In the genomic region with DNA sequence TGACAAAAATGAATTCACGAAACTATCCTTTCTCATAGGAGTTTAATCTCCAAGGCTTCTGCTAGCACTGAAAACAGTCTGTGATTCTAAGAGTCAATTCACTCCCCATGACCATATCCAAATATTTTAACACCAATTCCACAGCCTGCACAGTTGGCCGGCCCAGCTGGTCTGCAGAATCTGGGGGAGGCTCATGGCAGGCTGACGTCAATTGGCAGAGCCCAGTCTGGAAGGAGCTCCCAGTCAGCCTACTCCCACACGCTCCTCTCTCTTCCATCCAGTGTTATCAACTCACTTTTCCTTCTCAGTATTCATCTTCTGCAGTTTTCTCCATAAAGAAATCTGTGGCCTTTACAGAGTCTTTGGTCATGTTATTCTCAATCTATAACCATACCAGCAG, we compare ENCODE assay signal across 20 cellular contexts.
DNase-seq lines count a peak whose midpoint lies in the region; ATAC-seq and TF ChIP-seq lines count a peak whose summit lies in the region.
"Had no signal": no experiment of that assay in that cellular context is flagged by ENCODE, and none has a peak within 500 bp of the region (broad histone marks: within the 10 kb centered on the region; RNA-seq: fewer than 3 reads in every experiment).

No MANE protein-coding gene starts in this region.

- ATAC-seq in activated naive CD8-positive, alpha-beta T cell treated with anti-CD3 and anti-CD28 coated beads, Interleukin-2, amount 50 U/mL, for 24 hours, result no peak
- ATAC-seq: CD8-positive, alpha-beta T cell; naive thymus-derived CD4-positive, alpha-beta T cell had no signal

- no peak overlapping the region for H3K4me3 Mint-ChIP-seq in HFFc6
- H3K4me3 Mint-ChIP-seq in activated naive CD8-positive, alpha-beta T cell treated with anti-CD3 and anti-CD28 coated beads, Interleukin-2, amount 50 U/mL, for 24 hours, result no peak overlapping the region
- H3K4me3 Mint-ChIP-seq: activated CD4-positive, alpha-beta T cell treated with anti-CD3 and anti-CD28 coated beads, Interleukin-2, amount 10 ng/mL, durations not matched to agents 7 days and 5 days; activated naive CD8-positive, alpha-beta T cell treated with anti-CD3 and anti-CD28 coated beads, Interleukin-2, amount 10 ng/mL, durations not matched to agents 7 days and 5 days; activated T-cell treated with anti-CD3 and anti-CD28 coated beads, Interleukin-2, amount 50 U/mL, for 24 hours; CD8-positive, alpha-beta T cell; naive thymus-derived CD4-positive, alpha-beta T cell had no signal

- peaks cover 26% of the 10 kb centered on the region for H3K9me3 ChIP-seq in left ventricle myocardium inferior (replicated peaks)
- H3K9me3 ChIP-seq in ovary, result no peaks in the 10 kb centered on the region

- no peak for TF ChIP-seq EP300 in ovary (IDR thresholded peaks at IDR 0.05)

- H3K4me1 Mint-ChIP-seq in HFFc6 (ENCODE audit: low read depth), result no peaks in the 10 kb centered on the region; the same call in 1 of the 2 replicates
- H3K4me1 Mint-ChIP-seq in activated naive CD8-positive, alpha-beta T cell treated with anti-CD3 and anti-CD28 coated beads, Interleukin-2, amount 50 U/mL, for 24 hours, result no peaks in the 10 kb centered on the region
- H3K4me1 Mint-ChIP-seq: activated CD4-positive, alpha-beta T cell treated with anti-CD3 and anti-CD28 coated beads, Interleukin-2, amount 10 ng/mL, durations not matched to agents 7 days and 5 days; activated naive CD8-positive, alpha-beta T cell treated with anti-CD3 and anti-CD28 coated beads, Interleukin-2, amount 10 ng/mL, durations not matched to agents 7 days and 5 days; naive thymus-derived CD4-positive, alpha-beta T cell had no signal

- H3K27me3 ChIP-seq in left ventricle myocardium inferior (ENCODE audit: low read depth) (peaks cover 24% of the 10 kb centered on the region), ovary (no peaks in the 10 kb centered on the region)
- H3K27me3 ChIP-seq: hepatocyte, tibial artery had no signal

- H3K27ac Mint-ChIP-seq in HFFc6, result no peak overlapping the region
- no peak overlapping the region for H3K27ac Mint-ChIP-seq in activated naive CD8-positive, alpha-beta T cell treated with anti-CD3 and anti-CD28 coated beads, Interleukin-2, amount 50 U/mL, for 24 hours
- H3K27ac Mint-ChIP-seq: activated CD4-positive, alpha-beta T cell treated with anti-CD3 and anti-CD28 coated beads, Interleukin-2, amount 10 ng/mL, durations not matched to agents 7 days and 5 days; activated naive CD8-positive, alpha-beta T cell treated with anti-CD3 and anti-CD28 coated beads, Interleukin-2, amount 10 ng/mL, durations not matched to agents 7 days and 5 days; activated T-cell treated with anti-CD3 and anti-CD28 coated beads, Interleukin-2, amount 50 U/mL, for 24 hours; CD8-positive, alpha-beta T cell; naive thymus-derived CD4-positive, alpha-beta T cell had no signal

- H3K27ac ChIP-seq in left ventricle myocardium inferior (replicated peaks) (peak overlapping the region; percentile 54), ovary (peak overlapping the region in 1 of 2 donors; percentile 67)
- H3K27ac ChIP-seq: hepatocyte, tibial artery had no signal

- peaks cover 5% of the 10 kb centered on the region for H3K4me1 ChIP-seq in left ventricle myocardium inferior
- peaks cover 2% of the 10 kb centered on the region for H3K4me1 ChIP-seq in ovary (ENCODE audit: insufficient read depth)
- H3K4me1 ChIP-seq: tibial artery had no signal

- peaks cover 5% of the 10 kb centered on the region for H3K36me3 Mint-ChIP-seq in HFFc6 (ENCODE audit: low read depth)
- no peaks in the 10 kb centered on the region for H3K36me3 Mint-ChIP-seq in activated naive CD8-positive, alpha-beta T cell treated with anti-CD3 and anti-CD28 coated beads, Interleukin-2, amount 50 U/mL, for 24 hours (ENCODE audit: low read depth)
- H3K36me3 Mint-ChIP-seq: activated naive CD8-positive, alpha-beta T cell treated with anti-CD3 and anti-CD28 coated beads, Interleukin-2, amount 10 ng/mL, durations not matched to agents 7 days and 5 days; CD8-positive, alpha-beta T cell had no signal

- TF ChIP-seq POLR2A in ovary (IDR thresholded peaks at IDR 0.05), result no peak

- intact Hi-C loops in left ventricle myocardium inferior (cut with micrococcal nuclease) (no loop called here), ovary (cut with DNase I) (loop anchor here in 1 of 4 donors (5.0 kb wide), 2 partner anchors 49 to 69 kb away; no protein-coding TSS in a partner anchor)

- H3K4me3 ChIP-seq in cardiac fibroblast (replicated peaks in 1 of 2; ENCODE audit: low read depth in 2 of 2, low read length in 2 of 2), result no peak overlapping the region
- no peak overlapping the region for H3K4me3 ChIP-seq in left ventricle myocardium inferior
- H3K4me3 ChIP-seq in ovary, result no peak overlapping the region
- H3K4me3 ChIP-seq: hepatocyte, tibial artery had no signal

- peaks cover 50% of the 10 kb centered on the region for H3K9me3 Mint-ChIP-seq in HFFc6
- H3K9me3 Mint-ChIP-seq in activated naive CD8-positive, alpha-beta T cell treated with anti-CD3 and anti-CD28 coated beads, Interleukin-2, amount 50 U/mL, for 24 hours, result peaks cover 38% of the 10 kb centered on the region

- TF ChIP-seq CTCF in cardiac fibroblast (IDR thresholded peaks at IDR 0.05; ENCODE audit: low read depth, low read length) (no peak), left ventricle myocardium inferior (IDR thresholded peaks at IDR 0.05; ENCODE audit: borderline replicate concordance) (no peak), ovary (IDR thresholded peaks at IDR 0.05) (no peak), HFFc6 (IDR thresholded peaks at IDR 0.05) (no peak)

- peaks cover 2% of the 10 kb centered on the region; the same call in 1 of the 2 replicates for H3K27me3 Mint-ChIP-seq in HFFc6 (ENCODE audit: insufficient read depth)
- H3K27me3 Mint-ChIP-seq in activated naive CD8-positive, alpha-beta T cell treated with anti-CD3 and anti-CD28 coated beads, Interleukin-2, amount 50 U/mL, for 24 hours, result peaks cover 25% of the 10 kb centered on the region
- H3K27me3 Mint-ChIP-seq: activated naive CD8-positive, alpha-beta T cell treated with anti-CD3 and anti-CD28 coated beads, Interleukin-2, amount 10 ng/mL, durations not matched to agents 7 days and 5 days had no signal

- DNase-seq in AG08396 (ENCODE audit: low spot score) (peak; percentile 22), cardiac fibroblast (ENCODE audit: low read depth in 2 of 2) (peak; percentile 66 to 91), left ventricle myocardium inferior (peak; percentile 68), ovary (peak; percentile 88 to 92 (median 91)), T1000 (lab: John Stamatoyannopoulos, UW) (no peak), HFFc6 (no peak), NCI-H2171 treated with DMSO at 0.1 percent for 48 hours (lab: John Stamatoyannopoulos, UW) (no peak)
- no peak for DNase-seq in activated naive CD8-positive, alpha-beta T cell treated with anti-CD3 and anti-CD28 coated beads, Interleukin-2, amount 50 U/mL, for 24 hours
- DNase-seq: activated CD4-positive, alpha-beta T cell treated with anti-CD3 and anti-CD28 coated beads, Interleukin-2, amount 10 ng/mL, durations not matched to agents 7 days and 5 days; activated naive CD8-positive, alpha-beta T cell treated with anti-CD3 and anti-CD28 coated beads, Interleukin-2, amount 10 ng/mL, durations not matched to agents 7 days and 5 days; activated T-cell treated with anti-CD3 and anti-CD28 coated beads, Interleukin-2, amount 50 U/mL, for 24 hours; CD8-positive, alpha-beta T cell; naive thymus-derived CD4-positive, alpha-beta T cell; NCI-H2029 treated with DMSO at 0.1 percent for 48 hours; NCI-H524 treated with DMSO at 0.1 percent for 48 hours; OCI-M1; SK-N-SH; stimulated activated CD4-positive, alpha-beta T cell treated with anti-CD3 and anti-CD28 coated beads, Interleukin-4, amount 100 ng/mL, for 4 hours had no signal

- WGBS in ovary, 3 donors, result 4 to 7% (median 6%) methylated on average over 4 of the region's 4 CpGs

- H3K36me3 ChIP-seq in left ventricle myocardium inferior, result no peaks in the 10 kb centered on the region
- no peaks in the 10 kb centered on the region for H3K36me3 ChIP-seq in ovary
- H3K36me3 ChIP-seq: tibial artery had no signal

Comparison
In these comparisons a context has a peak if more than half of its experiments do, and no peak if none do; other contexts are left out.
1. DNase-seq: peak in AG08396 (single experiment), cardiac fibroblast (2 of 2), left ventricle myocardium inferior (single experiment) and ovary (5 of 5); none in T1000 (single experiment), HFFc6 (single experiment), NCI-H2171 treated with DMSO at 0.1 percent for 48 hours (single experiment) and activated naive CD8-positive, alpha-beta T cell treated with anti-CD3 and anti-CD28 coated beads, Interleukin-2, amount 50 U/mL, for 24 hours (single experiment).